ENCODE assay signal across 1 cellular context in genomic region chr2:11581797-11582525, GRCh38.
TF ChIP-seq lines count a peak whose summit lies in the region.

No MANE protein-coding gene starts in this region.

TF ChIP-seq in HCT116, 20 proteins besides CTCF, POLR2A, EP300 and RAD21:
- TF ChIP-seq ZBTB33 (IDR thresholded peaks at IDR 0.05; ENCODE audit: extremely low read depth, insufficient replicate concordance, low read length) = no peak
- TF ChIP-seq ATF3 (IDR thresholded peaks at IDR 0.05) = no peak
- TF ChIP-seq FOSL1 (IDR thresholded peaks at IDR 0.05; ENCODE audit: low read depth) = no peak
- no peak for TF ChIP-seq SRF (IDR thresholded peaks at IDR 0.05; ENCODE audit: low read depth)
- no peak for TF ChIP-seq EGR1 (IDR thresholded peaks at IDR 0.05; ENCODE audit: low read depth)
- no peak for TF ChIP-seq ZFX (IDR thresholded peaks at IDR 0.05)
- no peak for TF ChIP-seq EZH2phosphoT487 (IDR thresholded peaks at IDR 0.05; ENCODE audit: borderline replicate concordance)
- TF ChIP-seq MAX (IDR thresholded peaks at IDR 0.05) = no peak
- no peak for TF ChIP-seq CEBPB (IDR thresholded peaks at IDR 0.05; ENCODE audit: low read depth)
- TF ChIP-seq REST (IDR thresholded peaks at IDR 0.05; ENCODE audit: low read depth) = no peak
- TF ChIP-seq ELF1 (IDR thresholded peaks at IDR 0.05; ENCODE audit: borderline replicate concordance, low read depth) = no peak
- no peak for TF ChIP-seq JUND (IDR thresholded peaks at IDR 0.05)
- TF ChIP-seq YY1 (IDR thresholded peaks at IDR 0.05; ENCODE audit: extremely low read depth, insufficient replicate concordance, low read depth, low read length) = no peak
- no peak for TF ChIP-seq SP1 (IDR thresholded peaks at IDR 0.05; ENCODE audit: low read depth)
